16 cellular contexts compared by ENCODE assay signal in the genomic region with DNA sequence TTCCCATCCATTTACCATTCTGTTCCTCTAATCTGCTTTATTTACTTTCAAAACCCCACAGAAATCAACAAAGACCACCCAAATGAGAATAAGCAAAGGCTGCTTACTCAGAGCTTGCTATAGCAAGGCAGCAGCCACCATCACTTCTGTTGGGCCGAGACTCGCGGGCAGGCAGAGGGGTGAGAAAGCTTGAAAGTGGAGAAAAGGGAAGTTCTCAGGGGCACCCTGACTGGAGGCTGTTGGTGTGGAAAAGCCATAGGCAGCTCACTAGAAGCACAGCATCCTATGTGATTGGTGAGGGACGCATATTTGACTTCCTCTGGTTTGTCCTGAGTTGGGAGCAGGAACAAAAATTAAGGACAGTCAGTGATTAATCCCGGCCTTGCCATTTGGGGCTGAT.
DNase-seq lines count a peak whose midpoint lies in the region; ATAC-seq, FAIRE-seq and TF ChIP-seq lines count a peak whose summit lies in the region.
"Had no signal": no experiment of that assay in that cellular context is flagged by ENCODE, and none has a peak within 500 bp of the region (broad histone marks: within the 10 kb centered on the region; RNA-seq: fewer than 3 reads in every experiment).

No MANE protein-coding gene starts in this region.

- H3K4me3 ChIP-seq in gastrocnemius medialis: no peak overlapping the region
- H3K4me3 ChIP-seq: A549, left lung, smooth muscle cell had no signal

- TF ChIP-seq POLR2A in GM12891 (IDR thresholded peaks at IDR 0.05; ENCODE audit: low read depth, low read length) (no peak), gastrocnemius medialis (IDR thresholded peaks at IDR 0.05) (no peak)

- no peak overlapping the region for H3K4me3 Mint-ChIP-seq in activated CD8-positive, alpha-beta T cell treated with anti-CD3 and anti-CD28 coated beads for 36 hours
- no peak overlapping the region for H3K4me3 Mint-ChIP-seq in activated T-helper 1 cell treated with anti-CD3 and anti-CD28 coated beads, Interleukin-12 subunit alpha, Interleukin-12 subunit beta, Interleukin-2, Interleukin-4 antibody, amounts not matched to agents 30 ng/mL and 10 ng/mL and 1 ng/mL, durations not matched to agents 14 hours and 24 hours and 36 hours
- H3K4me3 Mint-ChIP-seq: activated naive CD4-positive, alpha-beta T cell treated with anti-CD3 and anti-CD28 coated beads, Interleukin-2, amount 50 U/mL, for 24 hours; stimulated activated naive CD8-positive, alpha-beta T cell treated with anti-CD3 and anti-CD28 coated beads, Interleukin-15, amount 100 ng/mL, for 72 hours had no signal

- peaks cover 4% of the 10 kb centered on the region for H3K27me3 Mint-ChIP-seq in activated CD8-positive, alpha-beta T cell treated with anti-CD3 and anti-CD28 coated beads for 36 hours
- no peaks in the 10 kb centered on the region for H3K27me3 Mint-ChIP-seq in activated T-helper 1 cell treated with anti-CD3 and anti-CD28 coated beads, Interleukin-12 subunit alpha, Interleukin-12 subunit beta, Interleukin-2, Interleukin-4 antibody, amounts not matched to agents 30 ng/mL and 10 ng/mL and 1 ng/mL, durations not matched to agents 14 hours and 24 hours and 36 hours (ENCODE audit: insufficient read depth)

- FAIRE-seq in GM12891 (lab: Jason Lieb, UNC) (no peak), RCC 7860 (lab: Jason Lieb, UNC) (no peak)
- FAIRE-seq: A549, GM12892 had no signal

- H3K27ac ChIP-seq in gastrocnemius medialis: no peak overlapping the region
- H3K27ac ChIP-seq: A549, left lung, WERI-Rb-1 had no signal

- CTCF ChIA-PET in activated CD8-positive, alpha-beta T cell treated with anti-CD3 and anti-CD28 coated beads for 36 hours (lab: Charles Lee): no interaction called here

- intact Hi-C loops in activated CD8-positive, alpha-beta T cell treated with anti-CD3 and anti-CD28 coated beads for 36 hours (cut with micrococcal nuclease): no loop called here
- intact Hi-C loops in activated T-helper 1 cell treated with anti-CD3 and anti-CD28 coated beads, Interleukin-12 subunit alpha, Interleukin-12 subunit beta, Interleukin-2, Interleukin-4 antibody, amounts not matched to agents 30 ng/mL and 10 ng/mL and 1 ng/mL, durations not matched to agents 14 hours and 24 hours and 36 hours (cut with micrococcal nuclease): no loop called here
- intact Hi-C loops in gastrocnemius medialis (cut with DNase I; ENCODE audit: low total_unique reads): no loop called here

- TF ChIP-seq CTCF in activated CD8-positive, alpha-beta T cell treated with anti-CD3 and anti-CD28 coated beads for 36 hours (IDR thresholded peaks at IDR 0.05): no peak
- no peak for TF ChIP-seq CTCF in gastrocnemius medialis (IDR thresholded peaks at IDR 0.05 in 4 of 5, conservative IDR thresholded peaks at IDR 0.05 in 1 of 5)

- POLR2A ChIA-PET in activated CD8-positive, alpha-beta T cell treated with anti-CD3 and anti-CD28 coated beads for 36 hours (lab: Charles Lee): no interaction called here

- H3K4me1 Mint-ChIP-seq in activated CD8-positive, alpha-beta T cell treated with anti-CD3 and anti-CD28 coated beads for 36 hours (ENCODE audit: low read depth): no peaks in the 10 kb centered on the region
- no peaks in the 10 kb centered on the region for H3K4me1 Mint-ChIP-seq in activated T-helper 1 cell treated with anti-CD3 and anti-CD28 coated beads, Interleukin-12 subunit alpha, Interleukin-12 subunit beta, Interleukin-2, Interleukin-4 antibody, amounts not matched to agents 30 ng/mL and 10 ng/mL and 1 ng/mL, durations not matched to agents 14 hours and 24 hours and 36 hours (ENCODE audit: low read depth)
- H3K4me1 Mint-ChIP-seq: activated naive CD4-positive, alpha-beta T cell treated with anti-CD3 and anti-CD28 coated beads, Interleukin-2, amount 50 U/mL, for 24 hours; stimulated activated naive CD8-positive, alpha-beta T cell treated with anti-CD3 and anti-CD28 coated beads, Interleukin-15, amount 100 ng/mL, for 72 hours had no signal

- no peaks in the 10 kb centered on the region for H3K4me1 ChIP-seq in gastrocnemius medialis
- H3K4me1 ChIP-seq: A549, left lung had no signal

- H3K27me3 ChIP-seq in gastrocnemius medialis: no peaks in the 10 kb centered on the region
- H3K27me3 ChIP-seq: left lung had no signal

- peak; percentile 87 for ATAC-seq in GM19463 (IDR thresholded peaks at IDR 0.05; ENCODE audit: unreplicated experiment)
- peak; percentile 62 for ATAC-seq in HG03039 (IDR thresholded peaks at IDR 0.05; ENCODE audit: unreplicated experiment)
- no peak for ATAC-seq in activated CD8-positive, alpha-beta T cell treated with anti-CD3 and anti-CD28 coated beads for 36 hours
- no peak for ATAC-seq in gastrocnemius medialis
- ATAC-seq: A549; left lung; stimulated activated naive CD8-positive, alpha-beta T cell treated with anti-CD3 and anti-CD28 coated beads, Interleukin-15, amount 100 ng/mL, for 72 hours had no signal

- no peaks in the 10 kb centered on the region for H3K36me3 ChIP-seq in gastrocnemius medialis
- H3K36me3 ChIP-seq: left lung, WERI-Rb-1 had no signal

- DNase-seq in GM12891 (ENCODE audit: insufficient read length, low spot score): no peak
- DNase-seq in NOMO-1 (lab: John Stamatoyannopoulos, UW; ENCODE audit: unreplicated experiment in 2 of 2): peak; percentile 58 to 74
- DNase-seq in activated CD8-positive, alpha-beta T cell treated with anti-CD3 and anti-CD28 coated beads for 36 hours: no peak
- no peak for DNase-seq in activated T-helper 1 cell treated with anti-CD3 and anti-CD28 coated beads, Interleukin-12 subunit alpha, Interleukin-12 subunit beta, Interleukin-2, Interleukin-4 antibody, amounts not matched to agents 30 ng/mL and 10 ng/mL and 1 ng/mL, durations not matched to agents 14 hours and 24 hours and 36 hours (ENCODE audit: low spot score)
- no peak for DNase-seq in gastrocnemius medialis
- DNase-seq in RCC 7860 (ENCODE audit: low spot score): no peak
- DNase-seq: left lung; MM.1S; stimulated activated naive CD8-positive, alpha-beta T cell treated with anti-CD3 and anti-CD28 coated beads, Interleukin-15, amount 100 ng/mL, for 72 hours; WERI-Rb-1 had no signal

- H3K9me3 ChIP-seq in gastrocnemius medialis: no peaks in the 10 kb centered on the region
- H3K9me3 ChIP-seq: A549, left lung had no signal

- in situ Hi-C loops in gastrocnemius medialis (cut with MboI; ENCODE audit: low sequenced_read_pairs in 4 of 4): no loop called here

- H3K27ac Mint-ChIP-seq in activated CD8-positive, alpha-beta T cell treated with anti-CD3 and anti-CD28 coated beads for 36 hours: no peak overlapping the region
- no peak overlapping the region for H3K27ac Mint-ChIP-seq in activated T-helper 1 cell treated with anti-CD3 and anti-CD28 coated beads, Interleukin-12 subunit alpha, Interleukin-12 subunit beta, Interleukin-2, Interleukin-4 antibody, amounts not matched to agents 30 ng/mL and 10 ng/mL and 1 ng/mL, durations not matched to agents 14 hours and 24 hours and 36 hours
- H3K27ac Mint-ChIP-seq: activated naive CD4-positive, alpha-beta T cell treated with anti-CD3 and anti-CD28 coated beads, Interleukin-2, amount 50 U/mL, for 24 hours had no signal

- H3K36me3 Mint-ChIP-seq in activated CD8-positive, alpha-beta T cell treated with anti-CD3 and anti-CD28 coated beads for 36 hours (ENCODE audit: low read depth): no peaks in the 10 kb centered on the region
- H3K36me3 Mint-ChIP-seq in activated T-helper 1 cell treated with anti-CD3 and anti-CD28 coated beads, Interleukin-12 subunit alpha, Interleukin-12 subunit beta, Interleukin-2, Interleukin-4 antibody, amounts not matched to agents 30 ng/mL and 10 ng/mL and 1 ng/mL, durations not matched to agents 14 hours and 24 hours and 36 hours (ENCODE audit: low read depth): no peaks in the 10 kb centered on the region

- H3K9me3 Mint-ChIP-seq in activated CD8-positive, alpha-beta T cell treated with anti-CD3 and anti-CD28 coated beads for 36 hours: peaks cover 3% of the 10 kb centered on the region
- no peaks in the 10 kb centered on the region for H3K9me3 Mint-ChIP-seq in activated T-helper 1 cell treated with anti-CD3 and anti-CD28 coated beads, Interleukin-12 subunit alpha, Interleukin-12 subunit beta, Interleukin-2, Interleukin-4 antibody, amounts not matched to agents 30 ng/mL and 10 ng/mL and 1 ng/mL, durations not matched to agents 14 hours and 24 hours and 36 hours

TF ChIP-seq in GM12891, 5 proteins besides CTCF, POLR2A, EP300 and RAD21:
- no peak for TF ChIP-seq POU2F2 (IDR thresholded peaks at IDR 0.05; ENCODE audit: low read depth, low read length)
- 0 out of 2 replicates have a peak, but pooled peaks have one; percentile 20 for TF ChIP-seq SPI1 (IDR thresholded peaks at IDR 0.05; ENCODE audit: low read depth, low read length)

Comparison
In these comparisons a context has a peak if more than half of its experiments do, and no peak if none do; other contexts are left out.
1. DNase-seq: peak in NOMO-1 (2 of 2); none in GM12891 (single experiment), activated CD8-positive, alpha-beta T cell treated with anti-CD3 and anti-CD28 coated beads for 36 hours (single experiment), activated T-helper 1 cell treated with anti-CD3 and anti-CD28 coated beads, Interleukin-12 subunit alpha, Interleukin-12 subunit beta, Interleukin-2, Interleukin-4 antibody, amounts not matched to agents 30 ng/mL and 10 ng/mL and 1 ng/mL, durations not matched to agents 14 hours and 24 hours and 36 hours (single experiment), gastrocnemius medialis (0 of 2) and RCC 7860 (single experiment).
2. ATAC-seq: peak in GM19463 (single experiment) and HG03039 (single experiment); none in activated CD8-positive, alpha-beta T cell treated with anti-CD3 and anti-CD28 coated beads for 36 hours (single experiment) and gastrocnemius medialis (0 of 2).